9 cellular contexts compared by ENCODE assay signal in the genomic region with DNA sequence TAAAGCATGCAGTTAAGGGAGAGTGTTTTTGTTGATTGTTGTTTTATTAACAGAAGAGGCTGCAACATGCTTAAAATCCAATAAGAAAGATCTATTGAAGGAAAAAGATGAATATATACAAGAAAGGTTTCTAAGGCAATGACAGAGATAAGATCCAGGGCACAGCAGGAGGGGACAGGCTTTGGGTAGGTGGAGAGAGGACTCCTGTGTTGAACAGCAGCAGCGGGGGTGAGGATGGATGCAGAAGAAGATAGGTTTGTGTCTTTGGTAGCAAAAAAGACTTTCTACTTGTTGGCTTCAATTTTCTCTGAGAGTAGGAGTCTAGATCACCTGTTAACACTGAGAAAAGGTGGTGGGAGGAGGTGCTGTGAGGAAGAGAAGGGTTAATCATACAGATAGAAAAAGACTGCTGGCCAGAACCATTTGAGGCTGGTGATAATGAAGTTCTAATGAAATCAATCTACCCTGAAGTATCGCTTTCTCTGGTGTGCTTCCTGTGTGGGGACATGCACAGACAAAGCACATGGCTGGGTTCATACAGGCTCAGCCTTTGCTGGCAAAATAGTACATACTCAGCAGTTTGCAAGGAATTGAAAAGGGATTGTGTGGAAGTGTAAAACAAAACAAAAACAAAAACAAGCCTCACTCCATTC. TPM values are rescaled to one million over a fixed set of nuclear protein-coding genes. Genes with fewer than 3 reads are reported as not detected.
DNase-seq lines count a peak whose midpoint lies in the region; ATAC-seq and TF ChIP-seq lines count a peak whose summit lies in the region.
"Had no signal": no experiment of that assay in that cellular context is flagged by ENCODE, and none has a peak within 500 bp of the region (broad histone marks: within the 10 kb centered on the region; RNA-seq: fewer than 3 reads in every experiment).

No MANE protein-coding gene starts in this region.

- H3K27me3 ChIP-seq in dorsolateral prefrontal cortex (no peaks in the 10 kb centered on the region), H7 (ENCODE audit: control insufficient read depth, insufficient read depth, low read length) (no peaks in the 10 kb centered on the region)

- no peaks in the 10 kb centered on the region for H3K36me3 ChIP-seq in H7 (replicated peaks; ENCODE audit: control insufficient read depth, insufficient read depth, low read length)

- DNase-seq in GM12864 (ENCODE audit: low read depth) (peak; percentile 35), dorsolateral prefrontal cortex (peak in 2 of 10 donors; percentile 48 to 52), NCI-H82 treated with DMSO at 0.1 percent for 48 hours (lab: John Stamatoyannopoulos, UW; ENCODE audit: unreplicated experiment) (no peak), H7 (no peak), NCI-H146 (lab: John Stamatoyannopoulos, UW) (no peak)
- no peak for DNase-seq in activated T-helper 1 cell treated with anti-CD3 and anti-CD28 coated beads, Interleukin-12 subunit alpha, Interleukin-12 subunit beta, Interleukin-2, Interleukin-4 antibody, amounts not matched to agents 30 ng/mL and 10 ng/mL and 1 ng/mL, durations not matched to agents 14 hours and 24 hours and 36 hours (ENCODE audit: low spot score)
- DNase-seq: DMS53 had no signal

- peaks cover 10% of the 10 kb centered on the region for H3K4me1 Mint-ChIP-seq in activated T-helper 1 cell treated with anti-CD3 and anti-CD28 coated beads, Interleukin-12 subunit alpha, Interleukin-12 subunit beta, Interleukin-2, Interleukin-4 antibody, amounts not matched to agents 30 ng/mL and 10 ng/mL and 1 ng/mL, durations not matched to agents 14 hours and 24 hours and 36 hours (ENCODE audit: low read depth)

- H3K4me3 ChIP-seq in GM12864 (ENCODE audit: low read depth, low read length) (no peak overlapping the region), dorsolateral prefrontal cortex (no peak overlapping the region), H7 (ENCODE audit: insufficient read depth, low read depth, low read length) (no peak overlapping the region)

- H3K27me3 Mint-ChIP-seq in activated T-helper 1 cell treated with anti-CD3 and anti-CD28 coated beads, Interleukin-12 subunit alpha, Interleukin-12 subunit beta, Interleukin-2, Interleukin-4 antibody, amounts not matched to agents 30 ng/mL and 10 ng/mL and 1 ng/mL, durations not matched to agents 14 hours and 24 hours and 36 hours (ENCODE audit: insufficient read depth): peaks cover 2% of the 10 kb centered on the region

- no peaks in the 10 kb centered on the region for H3K36me3 Mint-ChIP-seq in activated T-helper 1 cell treated with anti-CD3 and anti-CD28 coated beads, Interleukin-12 subunit alpha, Interleukin-12 subunit beta, Interleukin-2, Interleukin-4 antibody, amounts not matched to agents 30 ng/mL and 10 ng/mL and 1 ng/mL, durations not matched to agents 14 hours and 24 hours and 36 hours (ENCODE audit: low read depth)

- H3K27ac ChIP-seq in dorsolateral prefrontal cortex: peak overlapping the region in 52 of 59 donors; percentile 1 to 98 (median 56)

- intact Hi-C loops in dorsolateral prefrontal cortex (cut with DNase I): loop anchor here in 1 of 2 donors (5.0 to 10.0 kb wide), 2 partner anchors 37 to 295 kb away; a partner anchor contains a TSS
- intact Hi-C loops in activated T-helper 1 cell treated with anti-CD3 and anti-CD28 coated beads, Interleukin-12 subunit alpha, Interleukin-12 subunit beta, Interleukin-2, Interleukin-4 antibody, amounts not matched to agents 30 ng/mL and 10 ng/mL and 1 ng/mL, durations not matched to agents 14 hours and 24 hours and 36 hours (cut with micrococcal nuclease): no loop called here

- peak; percentile 79 for ATAC-seq in GM19467 (IDR thresholded peaks at IDR 0.05; ENCODE audit: unreplicated experiment)
- peak; percentile 86 for ATAC-seq in HG03135 (IDR thresholded peaks at IDR 0.05; ENCODE audit: unreplicated experiment)

- H3K4me3 Mint-ChIP-seq in activated T-helper 1 cell treated with anti-CD3 and anti-CD28 coated beads, Interleukin-12 subunit alpha, Interleukin-12 subunit beta, Interleukin-2, Interleukin-4 antibody, amounts not matched to agents 30 ng/mL and 10 ng/mL and 1 ng/mL, durations not matched to agents 14 hours and 24 hours and 36 hours: no peak overlapping the region

- H3K9me3 Mint-ChIP-seq in activated T-helper 1 cell treated with anti-CD3 and anti-CD28 coated beads, Interleukin-12 subunit alpha, Interleukin-12 subunit beta, Interleukin-2, Interleukin-4 antibody, amounts not matched to agents 30 ng/mL and 10 ng/mL and 1 ng/mL, durations not matched to agents 14 hours and 24 hours and 36 hours: no peaks in the 10 kb centered on the region

- TF ChIP-seq CTCF in GM12864 (IDR thresholded peaks at IDR 0.05; ENCODE audit: low read depth, low read length, missing control alignments): no peak
- TF ChIP-seq CTCF in dorsolateral prefrontal cortex (IDR thresholded peaks at IDR 0.05 in 54 of 56, conservative IDR thresholded peaks at IDR 0.05 in 2 of 56; ENCODE audit: low read depth in 1 of 56, partially characterized antibody in 56 of 56): no peak

- no peak overlapping the region for H3K27ac Mint-ChIP-seq in activated T-helper 1 cell treated with anti-CD3 and anti-CD28 coated beads, Interleukin-12 subunit alpha, Interleukin-12 subunit beta, Interleukin-2, Interleukin-4 antibody, amounts not matched to agents 30 ng/mL and 10 ng/mL and 1 ng/mL, durations not matched to agents 14 hours and 24 hours and 36 hours

RNA-seq across cellular contexts. Expression of a gene that starts 17.2 kb away (rescaled TPM):
- total RNA-seq in dorsolateral prefrontal cortex: 1,000 to 10,000 TPM in 3 of 120 experiments, 100 to 1,000 TPM in 117; 466 to 1,197 (median 668) TPM
- 6.0 and 11.2 TPM in 2 replicates for total RNA-seq in activated T-helper 1 cell treated with anti-CD3 and anti-CD28 coated beads, Interleukin-12 subunit alpha, Interleukin-12 subunit beta, Interleukin-2, Interleukin-4 antibody, amounts not matched to agents 30 ng/mL and 10 ng/mL and 1 ng/mL, durations not matched to agents 14 hours and 24 hours and 36 hours
- 49.2 and 57.9 TPM in 2 replicates for total RNA-seq in H7 (2014; rRNA removed; shearing (Covaris generic))
